ENCODE assay signal across 1 cellular context in genomic region chr6:14224359-14225103, GRCh38.
TF ChIP-seq lines count a peak whose summit lies in the region.

No MANE protein-coding gene starts in this region.

TF ChIP-seq in GM12878, 131 proteins besides CTCF, POLR2A, EP300 and RAD21 (continued from another document):
- TF ChIP-seq RAD51 (IDR thresholded peaks at IDR 0.05) (no peak), ATF2 (IDR thresholded peaks at IDR 0.05; ENCODE audit: low read length) (peak; percentile 16; the same call in 1 of the 2 replicates), ESRRA (IDR thresholded peaks at IDR 0.05; ENCODE audit: low read length) (no peak)
